In genomic region chr3:106769045-106769444, GRCh38 we compare ENCODE assay signal across 27 cellular contexts.
"Had no signal": no experiment of that assay in that cellular context is flagged by ENCODE, and none has a peak within 500 bp of the region (broad histone marks: within the 10 kb centered on the region; RNA-seq: fewer than 3 reads in every experiment).

No MANE protein-coding gene starts in this region.

- H2AFZ ChIP-seq: hepatocyte, parathyroid adenoma had no signal

- DNase-seq: activated B cell treated with CpG ODN at 0.5 μM for 24 hours; activated CD4-positive, alpha-beta T cell treated with anti-CD3 and anti-CD28 coated beads, Interleukin-2, amount 50 U/mL, for 1 hour; activated CD8-positive, alpha-beta T cell treated with anti-CD3 and anti-CD28 coated beads for 36 hours; activated gamma-delta T cell treated with Interleukin-2 at 50 U/mL for 16 hours; activated naive CD4-positive, alpha-beta T cell treated with anti-CD3 and anti-CD28 coated beads, Interleukin-2, amount 50 U/mL, for 16 hours; activated T-cell treated with anti-CD3 and anti-CD28 coated beads, Interleukin-2, amount 50 U/mL, for 4 hours; amniotic stem cell; brain microvascular endothelial cell; cortex of kidney; effector memory CD8-positive, alpha-beta T cell; erythroblast; gastrocnemius medialis; islet precursor cell; left cardiac atrium; midbrain; naive thymus-derived CD4-positive, alpha-beta T cell; nucleus accumbens; stimulated activated CD4-positive, alpha-beta T cell treated with anti-CD3 and anti-CD28 coated beads, Interleukin-12 subunit alpha, Interleukin-12 subunit beta, amount 100 ng/mL, for 4 hours; stimulated activated CD4-positive, alpha-beta T cell treated with anti-CD3 and anti-CD28 coated beads, Interleukin-4, amount 100 ng/mL, for 1 hour; stimulated activated naive CD8-positive, alpha-beta T cell treated with anti-CD3 and anti-CD28 coated beads, Interleukin-15, Interleukin-2, amounts not matched to agents 100 U/mL and 50 U/mL, for 24 hours; trophoblast cell had no signal

- H3K36me3 ChIP-seq: brain microvascular endothelial cell, gastrocnemius medialis, thoracic aorta had no signal

- H3K9me3 ChIP-seq: gastrocnemius medialis, thoracic aorta had no signal

- H3K4me1 ChIP-seq: gastrocnemius medialis, parathyroid adenoma had no signal

- H3K4me2 ChIP-seq: hepatocyte had no signal

- H3K9ac ChIP-seq: parathyroid adenoma had no signal

- H3K27me3 ChIP-seq: brain microvascular endothelial cell, gastrocnemius medialis, hepatocyte had no signal

- H3K27ac ChIP-seq: brain microvascular endothelial cell, gastrocnemius medialis, hepatocyte, parathyroid adenoma, skin epidermis, thoracic aorta had no signal

- H3K79me2 ChIP-seq: hepatocyte, parathyroid adenoma had no signal

- H3K4me3 ChIP-seq: gastrocnemius medialis, hepatocyte, skin epidermis, thoracic aorta had no signal

- ATAC-seq: activated CD8-positive, alpha-beta T cell treated with anti-CD3 and anti-CD28 coated beads for 36 hours; activated T-cell treated with anti-CD3 and anti-CD28 coated beads, Interleukin-2, amount 50 U/mL, for 4 hours; activated T-helper 17 cell treated with anti-CD3 and anti-CD28 coated beads, Interleukin-2, amount 50 U/mL, for 72 hours; effector memory CD8-positive, alpha-beta T cell; gastrocnemius medialis; left cardiac atrium; naive thymus-derived CD4-positive, alpha-beta T cell; sciatic nerve; stimulated activated naive CD8-positive, alpha-beta T cell treated with anti-CD3 and anti-CD28 coated beads, Interleukin-15, Interleukin-2, amounts not matched to agents 100 U/mL and 50 U/mL, for 24 hours had no signal
